Comparison of ENCODE assay signal across 10 cellular contexts in genomic region chr7:148964510-148965267, GRCh38.
A peak's percentile ranks its signal among the peaks of the same experiment; 100 is the strongest.
DNase-seq lines count a peak whose midpoint lies in the region; ATAC-seq and TF ChIP-seq lines count a peak whose summit lies in the region.
"Had no signal": no experiment of that assay in that cellular context is flagged by ENCODE, and none has a peak within 500 bp of the region (broad histone marks: within the 10 kb centered on the region; RNA-seq: fewer than 3 reads in every experiment).

No MANE protein-coding gene starts in this region.

- H3K4me3 ChIP-seq in right atrium auricular region, result peak overlapping the region; percentile 21 to 58
- H3K4me3 ChIP-seq in mucosa of rectum (ENCODE audit: low read length in 2 of 2), result peak overlapping the region; percentile 80 to 94
- H3K4me3 ChIP-seq in vagina, result peak overlapping the region; percentile 53 to 54

- no peak for TF ChIP-seq POLR2A in vagina (IDR thresholded peaks at IDR 0.05)

- H3K9me3 ChIP-seq in right atrium auricular region (no peaks in the 10 kb centered on the region), mucosa of rectum (ENCODE audit: control insufficient read depth in 2 of 2, low read length in 2 of 2) (no peaks in the 10 kb centered on the region), vagina (no peaks in the 10 kb centered on the region)

- intact Hi-C loops in left cardiac atrium (cut with DNase I) (loop anchor here (5.0 to 10.0 kb wide), 6 partner anchors 80 to 700 kb away; partner anchors contain the start of gene EZH2 (in 1 of the 2)), vagina (cut with DNase I) (loop anchor here (10.0 kb wide), 3 partner anchors 80 to 460 kb away; partner anchors contain the start of gene EZH2)

- TF ChIP-seq CTCF in right atrium auricular region (IDR thresholded peaks at IDR 0.05) (no peak), vagina (IDR thresholded peaks at IDR 0.05) (no peak)

- H3K36me3 ChIP-seq in right atrium auricular region, result no peaks in the 10 kb centered on the region
- H3K36me3 ChIP-seq in mucosa of rectum (ENCODE audit: control insufficient read depth in 2 of 2, insufficient read depth in 2 of 2, low read length in 2 of 2), result no peaks in the 10 kb centered on the region
- no peaks in the 10 kb centered on the region for H3K36me3 ChIP-seq in vagina

- no peak for DNase-seq in right atrium auricular region (ENCODE audit: low spot score)
- no peak for DNase-seq in left cardiac atrium
- no peak for DNase-seq in vagina (ENCODE audit: extremely low spot score in 2 of 2)
- no peak for DNase-seq in hepatic stellate cell (ENCODE audit: low spot score)
- DNase-seq in AG20443 (ENCODE audit: low spot score), result no peak
- DNase-seq: effector CD8-positive, alpha-beta T cell; stimulated activated CD4-positive, alpha-beta T cell treated with anti-CD3 and anti-CD28 coated beads, Interleukin-4, amount 100 ng/mL, for 24 hours had no signal

- ATAC-seq in left cardiac atrium, result no peak
- no peak for ATAC-seq in activated CD4-positive, CD25-positive, alpha-beta regulatory T cell treated with anti-CD3 and anti-CD28 coated beads, Interleukin-2, amount 50 U/mL, for 24 hours

- peak overlapping the region in 1 of 2 donors; percentile 63 for H3K9ac ChIP-seq in mucosa of rectum (ENCODE audit: low read depth in 1 of 2, low read length in 2 of 2)

- H3K4me1 ChIP-seq in right atrium auricular region, result peaks cover 0 to 6% of the 10 kb centered on the region in 2 donors
- peaks cover 0 to 12% of the 10 kb centered on the region in 2 donors for H3K4me1 ChIP-seq in mucosa of rectum (ENCODE audit: control insufficient read depth in 2 of 2, insufficient read depth in 2 of 2, low read length in 2 of 2)
- H3K4me1 ChIP-seq in vagina, result peaks cover 8% of the 10 kb centered on the region

- H3K27me3 ChIP-seq in right atrium auricular region (no peaks in the 10 kb centered on the region), mucosa of rectum (ENCODE audit: control insufficient read depth in 2 of 2, insufficient read depth in 2 of 2, low read length in 2 of 2) (no peaks in the 10 kb centered on the region), vagina (no peaks in the 10 kb centered on the region)

- H3K27ac ChIP-seq in right atrium auricular region (peak overlapping the region; percentile 69 to 74), angular gyrus (ENCODE audit: low read depth, low read length) (peak overlapping the region; percentile 58), mucosa of rectum (ENCODE audit: low read depth in 2 of 2, low read length in 2 of 2) (no peak overlapping the region), vagina (peak overlapping the region; percentile 63)

Comparison
In these comparisons a context has a peak if more than half of its experiments do, and no peak if none do; other contexts are left out.
1. H3K27ac ChIP-seq: peak in right atrium auricular region (2 of 2), angular gyrus (single experiment) and vagina (single experiment); none in mucosa of rectum (0 of 2).
2. Peak in every context shown above with its lines, with median percentiles within 50 percentile points of each other: H3K4me3 ChIP-seq.